Comparison of ENCODE assay signal across 8 cellular contexts in the genomic region with DNA sequence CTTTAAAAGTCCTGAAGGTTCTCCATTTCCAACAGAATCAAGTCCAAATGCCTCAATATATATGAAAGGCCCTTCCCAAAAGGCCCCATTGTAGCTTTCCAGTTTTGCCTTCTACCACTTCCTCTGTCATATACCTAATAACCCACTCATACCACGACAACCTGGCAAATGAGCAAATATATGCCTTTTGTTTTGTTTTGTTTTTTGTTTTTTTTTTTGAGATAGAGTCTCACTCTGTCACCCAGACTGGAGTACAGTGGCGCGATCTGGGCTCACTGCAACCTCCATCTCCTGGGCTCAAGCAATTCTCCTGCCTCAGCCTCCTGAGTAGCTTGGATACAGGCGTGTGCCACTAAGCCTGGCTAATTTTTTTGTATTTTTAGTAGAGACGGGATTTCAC.
DNase-seq lines count a peak whose midpoint lies in the region; ATAC-seq and TF ChIP-seq lines count a peak whose summit lies in the region.
"Not testable (repeated sequence)": the region's sequence is repeated elsewhere in the genome, so short reads cannot be mapped to it uniquely, and the experiment has no call there.

No MANE protein-coding gene starts in this region.

- peaks cover 16% of the 10 kb centered on the region for H3K4me1 Mint-ChIP-seq in memory B cell

- not testable (repeated sequence) for H2AFZ ChIP-seq in SU-DHL-6 (ENCODE audit: low read depth, low read length, severe bottlenecking)

- H3K27ac Mint-ChIP-seq in memory B cell, result peak overlapping the region; percentile 29

- not testable (repeated sequence) for H3K9me3 Mint-ChIP-seq in memory B cell

- H3K27me3 Mint-ChIP-seq in memory B cell, result not testable (repeated sequence)

- H3K9ac ChIP-seq in BLaER1, result not testable (repeated sequence)
- 0 out of 2 replicates have a peak overlapping the region, but pooled peaks have one; percentile 3 for H3K9ac ChIP-seq in SU-DHL-6 (ENCODE audit: low read length)

- DNase-seq in memory B cell (ENCODE audit: low spot score in 2 of 2), result not testable (repeated sequence)

- peak overlapping the region; percentile 1 for H3K4me3 Mint-ChIP-seq in memory B cell

- H3K4me2 ChIP-seq in BLaER1, result peak overlapping the region; percentile 39
- H3K4me2 ChIP-seq in SU-DHL-6 (ENCODE audit: low read depth, low read length, poor library complexity, severe bottlenecking), result peak overlapping the region; percentile 43

- not testable (repeated sequence) for H3K27ac ChIP-seq in BLaER1
- peak overlapping the region; percentile 35; the same call in 1 of the 2 replicates for H3K27ac ChIP-seq in SU-DHL-6 (ENCODE audit: low read depth, low read length)

- peaks cover 28% of the 10 kb centered on the region for H3K4me1 ChIP-seq in BLaER1

- peak; percentile 12 for ATAC-seq in GM18520 (IDR thresholded peaks at IDR 0.05; ENCODE audit: unreplicated experiment)
- ATAC-seq in GM19372 (IDR thresholded peaks at IDR 0.05; ENCODE audit: low read depth, unreplicated experiment), result peak; percentile 23
- ATAC-seq in GM21528 (IDR thresholded peaks at IDR 0.05; ENCODE audit: low FRiP score, unreplicated experiment), result peak; percentile 29
- ATAC-seq in HG02885 (IDR thresholded peaks at IDR 0.05; ENCODE audit: poor library complexity, unreplicated experiment), result peak; percentile 27
- peak; percentile 43 for ATAC-seq in HG03432 (IDR thresholded peaks at IDR 0.05; ENCODE audit: unreplicated experiment)
- not testable (repeated sequence) for ATAC-seq in memory B cell (ENCODE audit: low read depth)

- not testable (repeated sequence) for H3K36me3 ChIP-seq in BLaER1; SU-DHL-6 (ENCODE audit: low read length)

- not testable (repeated sequence) for H3K9me2 ChIP-seq in SU-DHL-6 (replicated peaks; ENCODE audit: insufficient read depth, low read length)

- H3K79me2 ChIP-seq in SU-DHL-6 (ENCODE audit: insufficient read depth, low read length), result not testable (repeated sequence)

- not testable (repeated sequence) for H3K36me3 Mint-ChIP-seq in memory B cell

- not testable (repeated sequence) for H4K20me1 ChIP-seq in BLaER1; SU-DHL-6 (ENCODE audit: low read depth, low read length)

- not testable (repeated sequence) for H3F3A ChIP-seq in SU-DHL-6 (ENCODE audit: insufficient read depth)

- not testable (repeated sequence) for H3K4me3 ChIP-seq in BLaER1; SU-DHL-6 (ENCODE audit: insufficient read depth, low read length, poor library complexity, severe bottlenecking)

- not testable (repeated sequence) for TF ChIP-seq CTCF in SU-DHL-6 (IDR thresholded peaks at IDR 0.05; ENCODE audit: insufficient read depth, low read length, poor library complexity, severe bottlenecking)

- H3K9me3 ChIP-seq in BLaER1; SU-DHL-6 (ENCODE audit: insufficient read depth, low read length): not testable (repeated sequence)

- not testable (repeated sequence) for H3K27me3 ChIP-seq in BLaER1; SU-DHL-6 (ENCODE audit: low read length)
